19 cellular contexts compared by ENCODE assay signal in the genomic region with DNA sequence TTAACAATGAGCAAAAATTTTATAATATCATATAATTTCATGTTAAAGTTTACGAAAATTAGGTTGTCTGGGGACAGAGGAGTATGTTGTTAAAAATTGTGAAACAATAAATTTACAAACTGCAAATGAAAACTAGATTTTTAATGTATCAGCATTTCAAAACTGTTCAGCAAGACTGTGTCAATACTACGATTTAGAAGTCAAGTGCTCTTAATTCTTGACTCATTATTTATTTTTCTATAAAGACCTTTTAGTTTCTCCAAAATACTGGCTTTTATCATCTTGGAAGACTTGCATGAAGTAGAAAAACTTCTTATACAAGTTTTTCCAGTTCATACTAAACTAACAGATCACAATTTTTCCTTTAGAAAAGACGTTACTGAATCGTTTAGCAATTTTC.
"Had no signal": no experiment of that assay in that cellular context is flagged by ENCODE, and none has a peak within 500 bp of the region (broad histone marks: within the 10 kb centered on the region; RNA-seq: fewer than 3 reads in every experiment).

No MANE protein-coding gene starts in this region.

- H3K27ac ChIP-seq: heart left ventricle, neutrophil, pancreas, psoas muscle, skin epidermis, thoracic aorta had no signal

- H3K9me3 ChIP-seq: heart left ventricle, neutrophil, pancreas, psoas muscle, thoracic aorta had no signal

- DNase-seq: activated CD4-positive, alpha-beta T cell treated with anti-CD3 and anti-CD28 coated beads for 1 hour; activated CD4-positive, alpha-beta T cell treated with anti-CD3 and anti-CD28 coated beads, Interleukin-2, amount 50 U/mL, for 1 hour; activated CD8-positive, alpha-beta T cell treated with anti-CD3 and anti-CD28 coated beads, Interleukin-2, amount 10 ng/mL, durations not matched to agents 7 days and 5 days; activated gamma-delta T cell treated with Interleukin-2 at 50 U/mL for 16 hours; aorta; central memory CD4-positive, alpha-beta T cell; heart left ventricle; mesenchymal stem cell; pancreas; psoas muscle; right cardiac atrium; stimulated activated CD4-positive, alpha-beta T cell treated with anti-CD3 and anti-CD28 coated beads, Interleukin-2, amount 100 ng/mL, for 24 hours; T-helper 9 cell had no signal

- H3K36me3 ChIP-seq: heart left ventricle, neutrophil, pancreas, thoracic aorta had no signal

- H3K4me1 ChIP-seq: pancreas, psoas muscle had no signal

- ATAC-seq: activated CD8-positive, alpha-beta T cell treated with anti-CD3 and anti-CD28 coated beads, Interleukin-2, amount 10 ng/mL, durations not matched to agents 7 days and 5 days; activated naive CD4-positive, alpha-beta T cell treated with anti-CD3 and anti-CD28 coated beads, Interleukin-2, amount 50 U/mL, for 72 hours; psoas muscle; stimulated activated effector memory CD8-positive, alpha-beta T cell treated with anti-CD3 and anti-CD28 coated beads, Interleukin-12 subunit alpha, Interleukin-12 subunit beta, amount 100 ng/mL, for 72 hours had no signal

- H3K27me3 ChIP-seq: heart left ventricle, neutrophil, pancreas had no signal

- H3K4me3 ChIP-seq: heart left ventricle, pancreas, psoas muscle, skin epidermis, thoracic aorta had no signal

- FAIRE-seq: islet of Langerhans had no signal
